ENCODE assay signal across 1 cellular context in genomic region chr2:61758991-61759390, GRCh38.
TF ChIP-seq lines count a peak whose summit lies in the region.

No MANE protein-coding gene starts in this region.

TF ChIP-seq in SK-N-SH, 30 proteins besides CTCF, POLR2A, EP300 and RAD21 (continued from another document):
- TF ChIP-seq FOXJ3 (CRISPR knock-in tag; IDR thresholded peaks at IDR 0.05) (no peak), GATA2 (CRISPR knock-in tag; IDR thresholded peaks at IDR 0.05) (no peak)
TF ChIP-seq in SK-N-SH: peak in this region for 0.
